ENCODE assay signal across 8 cellular contexts in genomic region chr18:44721748-44722147, GRCh38. TPM values are rescaled to one million over a fixed set of nuclear protein-coding genes. Genes with fewer than 3 reads are reported as not detected.
DNase-seq lines count a peak whose midpoint lies in the region; ATAC-seq lines count a peak whose summit lies in the region.
"Not testable (repeated sequence)": the region's sequence is repeated elsewhere in the genome, so short reads cannot be mapped to it uniquely, and the experiment has no call there.

No MANE protein-coding gene starts in this region.

- H3K4me3 Mint-ChIP-seq in IgD-negative memory B cell = peak overlapping the region; percentile 12 to 90 (median 74)
- H3K4me3 Mint-ChIP-seq in activated T-helper 1 cell treated with anti-CD3 and anti-CD28 coated beads, Interleukin-12 subunit alpha, Interleukin-12 subunit beta, Interleukin-2, Interleukin-4 antibody, amounts not matched to agents 30 ng/mL and 10 ng/mL and 1 ng/mL, durations not matched to agents 14 hours and 24 hours and 36 hours = not testable (repeated sequence)
- peak overlapping the region; percentile 63 for H3K4me3 Mint-ChIP-seq in stimulated activated memory B cell treated with anti-CD40 and anti-IgM and Interleukin-4, amounts not matched to agents 10 μg/mL and 1 μg/mL and 100 μg/mL, for 72 hours

- DNase-seq in activated T-helper 1 cell treated with anti-CD3 and anti-CD28 coated beads, Interleukin-12 subunit alpha, Interleukin-12 subunit beta, Interleukin-2, Interleukin-4 antibody, amounts not matched to agents 30 ng/mL and 10 ng/mL and 1 ng/mL, durations not matched to agents 14 hours and 24 hours and 36 hours (ENCODE audit: low spot score) = not testable (repeated sequence)

- peak overlapping the region; percentile 93 to 97 (median 95) for H3K27ac Mint-ChIP-seq in IgD-negative memory B cell
- H3K27ac Mint-ChIP-seq in activated T-helper 1 cell treated with anti-CD3 and anti-CD28 coated beads, Interleukin-12 subunit alpha, Interleukin-12 subunit beta, Interleukin-2, Interleukin-4 antibody, amounts not matched to agents 30 ng/mL and 10 ng/mL and 1 ng/mL, durations not matched to agents 14 hours and 24 hours and 36 hours = peak overlapping the region; percentile 42
- peak overlapping the region; percentile 94 for H3K27ac Mint-ChIP-seq in stimulated activated memory B cell treated with anti-CD40 and anti-IgM and Interleukin-4, amounts not matched to agents 10 μg/mL and 1 μg/mL and 100 μg/mL, for 72 hours

- not testable (repeated sequence) for H3K27me3 Mint-ChIP-seq in IgD-negative memory B cell; activated T-helper 1 cell treated with anti-CD3 and anti-CD28 coated beads, Interleukin-12 subunit alpha, Interleukin-12 subunit beta, Interleukin-2, Interleukin-4 antibody, amounts not matched to agents 30 ng/mL and 10 ng/mL and 1 ng/mL, durations not matched to agents 14 hours and 24 hours and 36 hours (ENCODE audit: insufficient read depth); stimulated activated memory B cell treated with anti-CD40 and anti-IgM and Interleukin-4, amounts not matched to agents 10 μg/mL and 1 μg/mL and 100 μg/mL, for 72 hours

- ATAC-seq in GM18502 (IDR thresholded peaks at IDR 0.05; ENCODE audit: poor library complexity, unreplicated experiment) (peak; percentile 25), GM18909 (IDR thresholded peaks at IDR 0.05; ENCODE audit: poor library complexity, unreplicated experiment) (peak; percentile 47), GM21390 (IDR thresholded peaks at IDR 0.05; ENCODE audit: unreplicated experiment) (peak; percentile 38), HG02759 (IDR thresholded peaks at IDR 0.05; ENCODE audit: unreplicated experiment) (peak; percentile 47), HG03108 (IDR thresholded peaks at IDR 0.05; ENCODE audit: unreplicated experiment) (peak; percentile 52)
- peak; percentile 57 for ATAC-seq in stimulated activated memory B cell treated with anti-CD40 and anti-IgM and Interleukin-4, amounts not matched to agents 10 μg/mL and 1 μg/mL and 100 μg/mL, for 72 hours

- not testable (repeated sequence) for H3K9me3 Mint-ChIP-seq in IgD-negative memory B cell; activated T-helper 1 cell treated with anti-CD3 and anti-CD28 coated beads, Interleukin-12 subunit alpha, Interleukin-12 subunit beta, Interleukin-2, Interleukin-4 antibody, amounts not matched to agents 30 ng/mL and 10 ng/mL and 1 ng/mL, durations not matched to agents 14 hours and 24 hours and 36 hours; stimulated activated memory B cell treated with anti-CD40 and anti-IgM and Interleukin-4, amounts not matched to agents 10 μg/mL and 1 μg/mL and 100 μg/mL, for 72 hours

- H3K36me3 Mint-ChIP-seq in IgD-negative memory B cell = not testable (repeated sequence)
- H3K36me3 Mint-ChIP-seq in activated T-helper 1 cell treated with anti-CD3 and anti-CD28 coated beads, Interleukin-12 subunit alpha, Interleukin-12 subunit beta, Interleukin-2, Interleukin-4 antibody, amounts not matched to agents 30 ng/mL and 10 ng/mL and 1 ng/mL, durations not matched to agents 14 hours and 24 hours and 36 hours (ENCODE audit: low read depth) = peaks cover 20% of the 10 kb centered on the region
- H3K36me3 Mint-ChIP-seq in stimulated activated memory B cell treated with anti-CD40 and anti-IgM and Interleukin-4, amounts not matched to agents 10 μg/mL and 1 μg/mL and 100 μg/mL, for 72 hours = peaks cover 40% of the 10 kb centered on the region

- H3K4me1 Mint-ChIP-seq in IgD-negative memory B cell = peaks cover 86 to 93% (median 88%) of the 10 kb centered on the region in 3 donors
- H3K4me1 Mint-ChIP-seq in activated T-helper 1 cell treated with anti-CD3 and anti-CD28 coated beads, Interleukin-12 subunit alpha, Interleukin-12 subunit beta, Interleukin-2, Interleukin-4 antibody, amounts not matched to agents 30 ng/mL and 10 ng/mL and 1 ng/mL, durations not matched to agents 14 hours and 24 hours and 36 hours (ENCODE audit: low read depth) = peaks cover 91% of the 10 kb centered on the region
- peaks cover 100% of the 10 kb centered on the region for H3K4me1 Mint-ChIP-seq in stimulated activated memory B cell treated with anti-CD40 and anti-IgM and Interleukin-4, amounts not matched to agents 10 μg/mL and 1 μg/mL and 100 μg/mL, for 72 hours

- intact Hi-C loops in activated T-helper 1 cell treated with anti-CD3 and anti-CD28 coated beads, Interleukin-12 subunit alpha, Interleukin-12 subunit beta, Interleukin-2, Interleukin-4 antibody, amounts not matched to agents 30 ng/mL and 10 ng/mL and 1 ng/mL, durations not matched to agents 14 hours and 24 hours and 36 hours (cut with micrococcal nuclease) = loop anchor here (10.0 kb wide), 1 partner anchor 1153 kb away; no protein-coding TSS in a partner anchor

RNA-seq across cellular contexts. Expression of gene SETBP1, which starts 41.1 kb away (rescaled TPM):
- 16.8 TPM for polyA plus RNA-seq in IgD-negative memory B cell
- 36.2 and 42.0 TPM in 2 replicates for total RNA-seq in activated T-helper 1 cell treated with anti-CD3 and anti-CD28 coated beads, Interleukin-12 subunit alpha, Interleukin-12 subunit beta, Interleukin-2, Interleukin-4 antibody, amounts not matched to agents 30 ng/mL and 10 ng/mL and 1 ng/mL, durations not matched to agents 14 hours and 24 hours and 36 hours

Comparison
In these comparisons a context has a peak if more than half of its experiments do, and no peak if none do; other contexts are left out.
1. H3K27ac Mint-ChIP-seq: peak in every context shown above with its lines; median percentile 95 in IgD-negative memory B cell; 94 in stimulated activated memory B cell treated with anti-CD40 and anti-IgM and Interleukin-4, amounts not matched to agents 10 μg/mL and 1 μg/mL and 100 μg/mL, for 72 hours; 42 in activated T-helper 1 cell treated with anti-CD3 and anti-CD28 coated beads, Interleukin-12 subunit alpha, Interleukin-12 subunit beta, Interleukin-2, Interleukin-4 antibody, amounts not matched to agents 30 ng/mL and 10 ng/mL and 1 ng/mL, durations not matched to agents 14 hours and 24 hours and 36 hours.